In genomic region chr1:24139159-24139489, GRCh38 we compare ENCODE assay signal across 32 cellular contexts. TPM values are rescaled to one million over a fixed set of nuclear protein-coding genes. Genes with fewer than 3 reads are reported as not detected.
"Had no signal": no experiment of that assay in that cellular context is flagged by ENCODE, and none has a peak within 500 bp of the region (broad histone marks: within the 10 kb centered on the region; RNA-seq: fewer than 3 reads in every experiment).

No MANE protein-coding gene starts in this region.

- DNase-seq: islet precursor cell; left ventricle myocardium inferior; mesendoderm; naive B cell; natural killer cell; nephron progenitor cell; occipital lobe; right lobe of liver; stimulated activated CD4-positive, alpha-beta T cell treated with anti-CD3 and anti-CD28 coated beads, Interleukin-1b, Interleukin-23, amount 100 ng/mL, for 48 hours; stimulated activated CD4-positive, alpha-beta T cell treated with anti-CD3 and anti-CD28 coated beads, Interleukin-2, amount 100 ng/mL, for 48 hours; stimulated activated CD4-positive, alpha-beta T cell treated with anti-CD3 and anti-CD28 coated beads, Interleukin-4, amount 100 ng/mL, for 4 hours; stimulated activated CD8-positive, alpha-beta memory T cell treated with anti-CD3 and anti-CD28 coated beads, Interleukin-4, amount 100 ng/mL, for 48 hours; stimulated activated naive CD4-positive, alpha-beta T cell treated with Interleukin-2 at 50 U/mL for 16 hours; stimulated activated naive CD8-positive, alpha-beta T cell treated with anti-CD3 and anti-CD28 coated beads, Interleukin-15, amount 100 ng/mL, for 72 hours; substantia nigra had no signal

- H3K9ac ChIP-seq: neural progenitor cell had no signal

- H3K4me1 Mint-ChIP-seq: stimulated activated memory B cell treated with anti-CD40 and anti-IgM and Interleukin-4, amounts not matched to agents 10 μg/mL and 1 μg/mL and 100 μg/mL, for 72 hours; stimulated activated naive CD8-positive, alpha-beta T cell treated with anti-CD3 and anti-CD28 coated beads, Interleukin-15, amount 100 ng/mL, for 72 hours had no signal

- H3K27ac Mint-ChIP-seq: mesothelial cell of epicardium; naive B cell; natural killer cell; nephron progenitor cell; progenitor cell of endocrine pancreas; stimulated activated memory B cell treated with anti-CD40 and anti-IgM and Interleukin-4, amounts not matched to agents 10 μg/mL and 1 μg/mL and 100 μg/mL, for 72 hours; stimulated activated naive CD8-positive, alpha-beta T cell treated with anti-CD3 and anti-CD28 coated beads, Interleukin-15, amount 100 ng/mL, for 72 hours; type B pancreatic cell had no signal

- H3K27me3 Mint-ChIP-seq: type B pancreatic cell had no signal

- H3K27ac ChIP-seq: left ventricle myocardium inferior, neural progenitor cell, neutrophil, right atrium auricular region, right lobe of liver, tibial nerve, vagina had no signal

- H3K9me3 Mint-ChIP-seq: mesothelial cell of epicardium; natural killer cell; nephron progenitor cell; neural progenitor cell; stimulated activated memory B cell treated with anti-CD40 and anti-IgM and Interleukin-4, amounts not matched to agents 10 μg/mL and 1 μg/mL and 100 μg/mL, for 72 hours; stimulated activated naive CD8-positive, alpha-beta T cell treated with anti-CD3 and anti-CD28 coated beads, Interleukin-15, amount 100 ng/mL, for 72 hours had no signal

- H3K27me3 ChIP-seq: neural progenitor cell, right atrium auricular region, right lobe of liver, tibial nerve, vagina had no signal

- H2AFZ ChIP-seq: neural progenitor cell had no signal

- H3K36me3 ChIP-seq: left ventricle myocardium inferior, neural progenitor cell, neutrophil, right atrium auricular region, right lobe of liver, tibial nerve, vagina had no signal

- ATAC-seq: right lobe of liver; stimulated activated memory B cell treated with anti-CD40 and anti-IgM and Interleukin-4, amounts not matched to agents 10 μg/mL and 1 μg/mL and 100 μg/mL, for 72 hours; stimulated activated naive CD8-positive, alpha-beta T cell treated with anti-CD3 and anti-CD28 coated beads, Interleukin-15, amount 100 ng/mL, for 72 hours had no signal

- H3K4me2 ChIP-seq: neural progenitor cell, smooth muscle cell had no signal

- H3K4me1 ChIP-seq: neural progenitor cell, vagina had no signal

- H3K9me3 ChIP-seq: left ventricle myocardium inferior, neutrophil, right atrium auricular region, right lobe of liver, tibial nerve, vagina had no signal

- H3K4me3 Mint-ChIP-seq: mesothelial cell of epicardium; naive B cell; natural killer cell; nephron progenitor cell; neural progenitor cell; stimulated activated memory B cell treated with anti-CD40 and anti-IgM and Interleukin-4, amounts not matched to agents 10 μg/mL and 1 μg/mL and 100 μg/mL, for 72 hours; stimulated activated naive CD8-positive, alpha-beta T cell treated with anti-CD3 and anti-CD28 coated beads, Interleukin-15, amount 100 ng/mL, for 72 hours; type B pancreatic cell had no signal

- H3K36me3 Mint-ChIP-seq: mesothelial cell of epicardium; natural killer cell; neural progenitor cell; stimulated activated memory B cell treated with anti-CD40 and anti-IgM and Interleukin-4, amounts not matched to agents 10 μg/mL and 1 μg/mL and 100 μg/mL, for 72 hours had no signal

- H3K4me3 ChIP-seq: left ventricle myocardium inferior, lung, neural progenitor cell, right atrium auricular region, right lobe of liver, smooth muscle cell, tibial nerve, vagina had no signal

RNA-seq across cellular contexts. Expression of gene IL22RA1, which starts 3.8 kb away (rescaled TPM):
- total RNA-seq: mononuclear cell, natural killer cell, occipital lobe, osteocyte, pulmonary artery endothelial cell, skeletal muscle tissue, temporal lobe, tibial nerve, urinary bladder had no signal
- polyA plus RNA-seq: smooth muscle cell had no signal

RNA-seq across cellular contexts. Expression of gene MYOM3, which starts 27.2 kb away (rescaled TPM):
- total RNA-seq: mononuclear cell, osteocyte had no signal

RNA-seq across cellular contexts. Expression of gene IFNLR1, which starts 48.0 kb away (rescaled TPM):
- total RNA-seq: pulmonary artery endothelial cell, skeletal muscle tissue had no signal
